22 cellular contexts compared by ENCODE assay signal in genomic region chr18:42340423-42341009, GRCh38.
"Had no signal": no experiment of that assay in that cellular context is flagged by ENCODE, and none has a peak within 500 bp of the region (broad histone marks: within the 10 kb centered on the region; RNA-seq: fewer than 3 reads in every experiment).

No MANE protein-coding gene starts in this region.

- FAIRE-seq: TTC549 had no signal

- H3K4me3 ChIP-seq: adrenal gland, breast epithelium, colonic mucosa had no signal

- ATAC-seq: activated CD8-positive, alpha-beta T cell treated with anti-CD3 and anti-CD28 coated beads, Interleukin-2, amount 10 ng/mL, durations not matched to agents 7 days and 5 days; T-helper 17 cell had no signal

- H3K27me3 ChIP-seq: adrenal gland, breast epithelium, colonic mucosa had no signal

- DNase-seq: activated CD4-positive, alpha-beta T cell treated with anti-CD3 and anti-CD28 coated beads, Interleukin-2, amount 50 U/mL, for 4 hours; activated CD4-positive, CD25-positive, alpha-beta regulatory T cell; activated CD8-positive, alpha-beta memory T cell treated with anti-CD3 and anti-CD28 coated beads, Interleukin-2, amount 50 U/mL, for 48 hours; activated CD8-positive, alpha-beta T cell treated with anti-CD3 and anti-CD28 coated beads, Interleukin-2, amount 10 ng/mL, durations not matched to agents 7 days and 5 days; activated naive CD4-positive, alpha-beta T cell treated with anti-CD3 and anti-CD28 coated beads, Interleukin-2, amount 50 U/mL, for 16 hours; activated naive CD8-positive, alpha-beta T cell treated with anti-CD3 and anti-CD28 coated beads, Interleukin-2, amount 10 ng/mL, durations not matched to agents 7 days and 5 days; activated T-cell treated with anti-CD3 and anti-CD28 coated beads, Interleukin-2, amount 50 U/mL, for 1 hour; adrenal gland; caudate nucleus; colonic mucosa; MM.1S; NCI-H1105; NCI-H1436; NCI-H1694 treated with DMSO at 0.1 percent for 48 hours; NCI-H2029 treated with DMSO at 0.1 percent for 48 hours; NCI-H524; NCI-H748 treated with DMSO at 0.1 percent for 48 hours; SIG-M5; T-helper 17 cell; T1000 had no signal

- H3K27ac ChIP-seq: adrenal gland, breast epithelium, colonic mucosa had no signal

- H3K36me3 ChIP-seq: adrenal gland, breast epithelium, colonic mucosa had no signal

- H3K9me3 ChIP-seq: adrenal gland, colonic mucosa had no signal

- H3K4me1 ChIP-seq: adrenal gland, breast epithelium, colonic mucosa had no signal
